ENCODE assay signal across 1 cellular context in the genomic region with DNA sequence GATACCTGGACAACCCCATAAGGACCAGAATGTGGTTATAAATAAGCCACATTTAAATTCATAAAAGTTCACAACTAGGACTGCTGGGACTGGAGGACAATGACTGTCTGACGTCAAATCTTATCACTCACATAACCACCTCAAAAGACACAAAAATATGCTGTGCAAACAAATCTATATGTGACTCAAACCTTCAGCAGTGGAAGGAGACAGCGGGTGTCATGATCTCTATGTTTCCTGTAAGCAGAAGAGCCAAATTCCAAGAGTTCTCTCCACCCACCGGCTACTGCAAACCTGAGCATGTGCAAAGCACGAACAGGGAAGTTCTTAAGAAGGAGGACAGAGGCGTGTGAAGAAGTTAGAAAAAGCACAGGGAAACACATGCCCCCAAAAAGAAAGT.
TF ChIP-seq lines count a peak whose summit lies in the region.

No MANE protein-coding gene starts in this region.

TF ChIP-seq in A549, 52 proteins besides CTCF, POLR2A, EP300 and RAD21 (continued from another document):
- TF ChIP-seq, protein P1, sequence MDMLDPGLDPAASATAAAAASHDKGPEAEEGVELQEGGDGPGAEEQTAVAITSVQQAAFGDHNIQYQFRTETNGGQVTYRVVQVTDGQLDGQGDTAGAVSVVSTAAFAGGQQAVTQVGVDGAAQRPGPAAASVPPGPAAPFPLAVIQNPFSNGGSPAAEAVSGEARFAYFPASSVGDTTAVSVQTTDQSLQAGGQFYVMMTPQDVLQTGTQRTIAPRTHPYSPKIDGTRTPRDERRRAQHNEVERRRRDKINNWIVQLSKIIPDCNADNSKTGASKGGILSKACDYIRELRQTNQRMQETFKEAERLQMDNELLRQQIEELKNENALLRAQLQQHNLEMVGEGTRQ (IDR thresholded peaks at IDR 0.05): no peak
